Comparison of ENCODE assay signal across 1 cellular context in the genomic region with DNA sequence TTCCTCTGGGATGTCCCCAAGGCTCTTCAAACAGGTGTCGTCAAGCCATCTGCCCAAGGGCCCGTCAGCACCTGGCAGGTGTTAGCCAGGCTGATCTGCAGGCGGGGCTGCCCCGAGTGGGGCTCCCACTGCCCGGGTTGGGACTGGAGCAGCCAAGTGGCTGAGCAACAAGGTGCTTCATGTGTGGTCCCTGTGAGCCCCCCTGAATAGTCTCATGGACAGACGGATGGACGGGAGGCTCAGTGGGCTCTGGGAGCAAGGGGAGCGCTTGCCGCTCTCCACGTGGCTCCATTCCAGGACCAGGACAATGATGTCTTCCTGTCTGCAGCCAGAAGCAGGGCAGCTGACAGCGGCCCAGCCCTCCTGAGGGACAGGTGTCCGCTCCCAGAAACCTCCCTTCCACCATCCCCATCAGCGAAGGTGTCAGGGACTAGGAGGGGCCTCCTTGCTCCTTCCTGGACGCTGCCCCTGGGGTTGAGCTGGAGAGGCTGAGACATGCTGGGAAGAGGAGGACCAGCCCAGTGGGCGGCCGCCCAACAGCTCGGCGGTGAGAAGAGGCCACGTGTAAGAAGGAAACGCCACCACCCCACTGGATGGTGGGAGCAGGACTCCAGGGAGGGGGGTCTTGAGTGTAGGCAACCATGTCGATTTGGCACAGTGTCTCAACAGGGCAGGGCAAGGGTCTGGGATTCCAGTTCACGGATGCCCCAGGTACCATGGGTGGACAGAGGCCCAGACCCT.
TF ChIP-seq lines count a peak whose summit lies in the region.

No MANE protein-coding gene starts in this region.

TF ChIP-seq in HepG2, 621 proteins besides CTCF, POLR2A, EP300 and RAD21:
- TF ChIP-seq AGO2 (optimal IDR thresholded peaks at IDR 0.05; ENCODE audit: low read depth, low read length) (peak; percentile 53), NFYB (CRISPR knock-in tag; IDR thresholded peaks at IDR 0.05) (no peak), NFE2 (CRISPR knock-in tag; IDR thresholded peaks at IDR 0.05) (no peak), HOXA3 (CRISPR knock-in tag; IDR thresholded peaks at IDR 0.05) (0 out of 2 replicates have a peak, but pooled peaks have one; percentile 6), ZC3H13 (CRISPR knock-in tag; IDR thresholded peaks at IDR 0.05) (0 out of 2 replicates have a peak, but pooled peaks have one; percentile 36), HOXA5 (CRISPR knock-in tag; IDR thresholded peaks at IDR 0.05) (no peak), SRSF4 (IDR thresholded peaks at IDR 0.05; ENCODE audit: low read depth, low read length, poor library complexity, severe bottlenecking) (no peak), ZNF230 (CRISPR knock-in tag; IDR thresholded peaks at IDR 0.05) (0 out of 2 replicates have a peak, but pooled peaks have one; percentile 15), GPN1 (CRISPR knock-in tag; IDR thresholded peaks at IDR 0.05; ENCODE audit: borderline replicate concordance) (no peak), KLF6 (CRISPR knock-in tag; IDR thresholded peaks at IDR 0.05) (no peak), ZNF790 (CRISPR knock-in tag; IDR thresholded peaks at IDR 0.05; ENCODE audit: borderline replicate concordance) (0 out of 2 replicates have a peak, but pooled peaks have one; percentile 52), CREM (IDR thresholded peaks at IDR 0.05) (no peak), CREM (CRISPR knock-in tag; IDR thresholded peaks at IDR 0.05) (0 out of 2 replicates have a peak, but pooled peaks have one; percentile 6)
- TF ChIP-seq, protein P1, sequence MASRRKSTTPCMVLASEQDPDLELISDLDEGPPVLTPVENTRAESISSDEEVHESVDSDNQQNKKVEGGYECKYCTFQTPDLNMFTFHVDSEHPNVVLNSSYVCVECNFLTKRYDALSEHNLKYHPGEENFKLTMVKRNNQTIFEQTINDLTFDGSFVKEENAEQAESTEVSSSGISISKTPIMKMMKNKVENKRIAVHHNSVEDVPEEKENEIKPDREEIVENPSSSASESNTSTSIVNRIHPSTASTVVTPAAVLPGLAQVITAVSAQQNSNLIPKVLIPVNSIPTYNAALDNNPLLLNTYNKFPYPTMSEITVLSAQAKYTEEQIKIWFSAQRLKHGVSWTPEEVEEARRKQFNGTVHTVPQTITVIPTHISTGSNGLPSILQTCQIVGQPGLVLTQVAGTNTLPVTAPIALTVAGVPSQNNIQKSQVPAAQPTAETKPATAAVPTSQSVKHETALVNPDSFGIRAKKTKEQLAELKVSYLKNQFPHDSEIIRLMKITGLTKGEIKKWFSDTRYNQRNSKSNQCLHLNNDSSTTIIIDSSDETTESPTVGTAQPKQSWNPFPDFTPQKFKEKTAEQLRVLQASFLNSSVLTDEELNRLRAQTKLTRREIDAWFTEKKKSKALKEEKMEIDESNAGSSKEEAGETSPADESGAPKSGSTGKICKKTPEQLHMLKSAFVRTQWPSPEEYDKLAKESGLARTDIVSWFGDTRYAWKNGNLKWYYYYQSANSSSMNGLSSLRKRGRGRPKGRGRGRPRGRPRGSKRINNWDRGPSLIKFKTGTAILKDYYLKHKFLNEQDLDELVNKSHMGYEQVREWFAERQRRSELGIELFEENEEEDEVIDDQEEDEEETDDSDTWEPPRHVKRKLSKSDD (CRISPR knock-in tag; IDR thresholded peaks at IDR 0.05; ENCODE audit: low read depth) = no peak
- TF ChIP-seq, protein P2, sequence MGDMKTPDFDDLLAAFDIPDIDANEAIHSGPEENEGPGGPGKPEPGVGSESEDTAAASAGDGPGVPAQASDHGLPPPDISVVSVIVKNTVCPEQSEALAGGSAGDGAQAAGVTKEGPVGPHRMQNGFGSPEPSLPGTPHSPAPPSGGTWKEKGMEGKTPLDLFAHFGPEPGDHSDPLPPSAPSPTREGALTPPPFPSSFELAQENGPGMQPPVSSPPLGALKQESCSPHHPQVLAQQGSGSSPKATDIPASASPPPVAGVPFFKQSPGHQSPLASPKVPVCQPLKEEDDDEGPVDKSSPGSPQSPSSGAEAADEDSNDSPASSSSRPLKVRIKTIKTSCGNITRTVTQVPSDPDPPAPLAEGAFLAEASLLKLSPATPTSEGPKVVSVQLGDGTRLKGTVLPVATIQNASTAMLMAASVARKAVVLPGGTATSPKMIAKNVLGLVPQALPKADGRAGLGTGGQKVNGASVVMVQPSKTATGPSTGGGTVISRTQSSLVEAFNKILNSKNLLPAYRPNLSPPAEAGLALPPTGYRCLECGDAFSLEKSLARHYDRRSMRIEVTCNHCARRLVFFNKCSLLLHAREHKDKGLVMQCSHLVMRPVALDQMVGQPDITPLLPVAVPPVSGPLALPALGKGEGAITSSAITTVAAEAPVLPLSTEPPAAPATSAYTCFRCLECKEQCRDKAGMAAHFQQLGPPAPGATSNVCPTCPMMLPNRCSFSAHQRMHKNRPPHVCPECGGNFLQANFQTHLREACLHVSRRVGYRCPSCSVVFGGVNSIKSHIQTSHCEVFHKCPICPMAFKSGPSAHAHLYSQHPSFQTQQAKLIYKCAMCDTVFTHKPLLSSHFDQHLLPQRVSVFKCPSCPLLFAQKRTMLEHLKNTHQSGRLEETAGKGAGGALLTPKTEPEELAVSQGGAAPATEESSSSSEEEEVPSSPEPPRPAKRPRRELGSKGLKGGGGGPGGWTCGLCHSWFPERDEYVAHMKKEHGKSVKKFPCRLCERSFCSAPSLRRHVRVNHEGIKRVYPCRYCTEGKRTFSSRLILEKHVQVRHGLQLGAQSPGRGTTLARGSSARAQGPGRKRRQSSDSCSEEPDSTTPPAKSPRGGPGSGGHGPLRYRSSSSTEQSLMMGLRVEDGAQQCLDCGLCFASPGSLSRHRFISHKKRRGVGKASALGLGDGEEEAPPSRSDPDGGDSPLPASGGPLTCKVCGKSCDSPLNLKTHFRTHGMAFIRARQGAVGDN (CRISPR knock-in tag; IDR thresholded peaks at IDR 0.05) = peak; percentile 33
- TF ChIP-seq, protein P3, sequence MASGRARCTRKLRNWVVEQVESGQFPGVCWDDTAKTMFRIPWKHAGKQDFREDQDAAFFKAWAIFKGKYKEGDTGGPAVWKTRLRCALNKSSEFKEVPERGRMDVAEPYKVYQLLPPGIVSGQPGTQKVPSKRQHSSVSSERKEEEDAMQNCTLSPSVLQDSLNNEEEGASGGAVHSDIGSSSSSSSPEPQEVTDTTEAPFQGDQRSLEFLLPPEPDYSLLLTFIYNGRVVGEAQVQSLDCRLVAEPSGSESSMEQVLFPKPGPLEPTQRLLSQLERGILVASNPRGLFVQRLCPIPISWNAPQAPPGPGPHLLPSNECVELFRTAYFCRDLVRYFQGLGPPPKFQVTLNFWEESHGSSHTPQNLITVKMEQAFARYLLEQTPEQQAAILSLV (CRISPR knock-in tag; IDR thresholded peaks at IDR 0.05; ENCODE audit: borderline replicate concordance) = no peak
- TF ChIP-seq, protein P4, sequence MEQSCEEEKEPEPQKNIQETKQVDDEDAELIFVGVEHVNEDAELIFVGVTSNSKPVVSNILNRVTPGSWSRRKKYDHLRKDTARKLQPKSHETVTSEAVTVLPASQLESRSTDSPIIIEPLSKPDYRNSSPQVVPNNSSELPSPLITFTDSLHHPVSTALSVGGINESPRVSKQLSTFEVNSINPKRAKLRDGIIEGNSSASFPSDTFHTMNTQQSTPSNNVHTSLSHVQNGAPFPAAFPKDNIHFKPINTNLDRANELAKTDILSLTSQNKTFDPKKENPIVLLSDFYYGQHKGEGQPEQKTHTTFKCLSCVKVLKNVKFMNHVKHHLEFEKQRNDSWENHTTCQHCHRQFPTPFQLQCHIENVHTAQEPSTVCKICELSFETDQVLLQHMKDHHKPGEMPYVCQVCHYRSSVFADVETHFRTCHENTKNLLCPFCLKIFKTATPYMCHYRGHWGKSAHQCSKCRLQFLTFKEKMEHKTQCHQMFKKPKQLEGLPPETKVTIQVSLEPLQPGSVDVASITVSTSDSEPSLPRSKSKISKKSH (CRISPR knock-in tag; IDR thresholded peaks at IDR 0.05; ENCODE audit: borderline replicate concordance) = 0 out of 2 replicates have a peak, but pooled peaks have one; percentile 3
- TF ChIP-seq, protein P5, sequence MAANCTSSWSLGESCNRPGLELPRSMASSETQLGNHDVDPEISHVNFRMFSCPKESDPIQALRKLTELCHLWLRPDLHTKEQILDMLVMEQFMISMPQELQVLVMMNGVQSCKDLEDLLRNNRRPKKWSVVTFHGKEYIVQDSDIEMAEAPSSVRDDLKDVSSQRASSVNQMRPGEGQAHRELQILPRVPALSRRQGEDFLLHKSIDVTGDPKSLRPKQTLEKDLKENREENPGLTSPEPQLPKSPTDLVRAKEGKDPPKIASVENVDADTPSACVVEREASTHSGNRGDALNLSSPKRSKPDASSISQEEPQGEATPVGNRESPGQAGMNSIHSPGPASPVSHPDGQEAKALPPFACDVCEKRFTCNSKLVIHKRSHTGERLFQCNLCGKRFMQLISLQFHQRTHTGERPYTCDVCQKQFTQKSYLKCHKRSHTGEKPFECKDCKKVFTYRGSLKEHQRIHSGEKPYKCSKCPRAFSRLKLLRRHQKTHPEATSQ (CRISPR knock-in tag; IDR thresholded peaks at IDR 0.05; ENCODE audit: borderline replicate concordance) = no peak
